In genomic region chr10:739403-739802, GRCh38 we compare ENCODE assay signal across 26 cellular contexts.
"Had no signal": no experiment of that assay in that cellular context is flagged by ENCODE, and none has a peak within 500 bp of the region (broad histone marks: within the 10 kb centered on the region; RNA-seq: fewer than 3 reads in every experiment).

No MANE protein-coding gene starts in this region.

- ATAC-seq: gastrocnemius medialis; left lobe of liver; mucosa of descending colon; natural killer cell treated with Interleukin-12 subunit alpha and Interleukin-12 subunit beta and Interleukin-15 and Interleukin-18, amount 100 ng/mL, for 72 hours; stimulated activated effector memory CD8-positive, alpha-beta T cell treated with anti-CD3 and anti-CD28 coated beads, Interleukin-12 subunit alpha, Interleukin-12 subunit beta, amount 100 ng/mL, for 72 hours had no signal

- FAIRE-seq: colon, kidney, urothelium cell line had no signal

- H3K36me3 ChIP-seq: gastrocnemius medialis, prostate gland, right atrium auricular region, sigmoid colon, tibial artery, upper lobe of left lung had no signal

- H3K27ac Mint-ChIP-seq: memory B cell; mesothelial cell of epicardium; naive B cell; natural killer cell treated with Interleukin-12 subunit alpha and Interleukin-12 subunit beta and Interleukin-15 and Interleukin-18, amount 100 ng/mL, for 72 hours; stimulated activated effector memory CD8-positive, alpha-beta T cell treated with anti-CD3 and anti-CD28 coated beads, Interleukin-12 subunit alpha, Interleukin-12 subunit beta, amount 100 ng/mL, for 72 hours had no signal

- H3K4me3 Mint-ChIP-seq: memory B cell; mesothelial cell of epicardium; naive B cell; natural killer cell treated with Interleukin-12 subunit alpha and Interleukin-12 subunit beta and Interleukin-15 and Interleukin-18, amount 100 ng/mL, for 72 hours; neural crest cell; stimulated activated effector memory CD8-positive, alpha-beta T cell treated with anti-CD3 and anti-CD28 coated beads, Interleukin-12 subunit alpha, Interleukin-12 subunit beta, amount 100 ng/mL, for 72 hours had no signal

- H3K4me1 ChIP-seq: gastrocnemius medialis, prostate gland, right atrium auricular region, sigmoid colon, testis, tibial artery, upper lobe of left lung had no signal

- H3K27ac ChIP-seq: dorsolateral prefrontal cortex, gastrocnemius medialis, prostate gland, right atrium auricular region, sigmoid colon, testis, tibial artery, upper lobe of left lung had no signal

- H3K4me1 Mint-ChIP-seq: memory B cell; mesothelial cell of epicardium; neural crest cell; stimulated activated effector memory CD8-positive, alpha-beta T cell treated with anti-CD3 and anti-CD28 coated beads, Interleukin-12 subunit alpha, Interleukin-12 subunit beta, amount 100 ng/mL, for 72 hours had no signal

- DNase-seq: dorsolateral prefrontal cortex; effector CD4-positive, alpha-beta T cell; gastrocnemius medialis; head of caudate nucleus; kidney; mucosa of descending colon; naive B cell; sigmoid colon; stimulated activated CD4-positive, alpha-beta T cell treated with anti-CD3 and anti-CD28 coated beads, Interleukin-2, amount 100 ng/mL, for 24 hours; stimulated activated CD4-positive, alpha-beta T cell treated with anti-CD3 and anti-CD28 coated beads, Interleukin-4, amount 100 ng/mL, for 24 hours; stimulated activated naive CD4-positive, alpha-beta T cell treated with Interleukin-2 at 50 U/mL for 16 hours; substantia nigra; testis; tibial artery; upper lobe of left lung had no signal

- H3K27me3 ChIP-seq: right atrium auricular region, sigmoid colon, testis, upper lobe of left lung had no signal

- H3K9me3 Mint-ChIP-seq: natural killer cell treated with Interleukin-12 subunit alpha and Interleukin-12 subunit beta and Interleukin-15 and Interleukin-18, amount 100 ng/mL, for 72 hours; neural crest cell had no signal

- H3K4me3 ChIP-seq: dorsolateral prefrontal cortex, gastrocnemius medialis, lung, mucosa of descending colon, prostate gland, right atrium auricular region, sigmoid colon, testis, tibial artery, upper lobe of left lung had no signal

- H3K36me3 Mint-ChIP-seq: memory B cell; mesothelial cell of epicardium; naive B cell; stimulated activated effector memory CD8-positive, alpha-beta T cell treated with anti-CD3 and anti-CD28 coated beads, Interleukin-12 subunit alpha, Interleukin-12 subunit beta, amount 100 ng/mL, for 72 hours had no signal

- H3K9me3 ChIP-seq: gastrocnemius medialis, mucosa of descending colon, prostate gland, right atrium auricular region, sigmoid colon, testis, tibial artery, upper lobe of left lung had no signal
